ENCODE assay signal across 27 cellular contexts in the genomic region with DNA sequence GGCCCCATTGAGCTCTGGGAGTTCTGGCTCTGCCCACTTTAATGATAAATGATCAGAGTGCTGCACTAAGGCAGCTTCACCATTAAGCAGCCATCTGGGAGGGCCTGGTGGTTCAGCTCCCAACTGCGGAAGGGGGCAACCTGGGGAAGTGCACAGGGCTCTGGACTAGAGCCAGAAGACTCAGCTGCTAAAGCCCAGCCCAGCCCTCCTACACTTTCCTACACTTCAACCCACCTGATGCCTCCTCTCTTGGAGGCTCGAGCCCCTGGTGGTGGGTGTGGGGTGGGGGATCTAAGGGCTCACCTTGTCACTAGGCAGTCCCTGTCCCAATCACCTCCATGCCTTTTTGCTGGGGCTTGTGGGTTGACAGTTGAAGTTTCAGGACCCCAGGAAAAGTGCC.
DNase-seq lines count a peak whose midpoint lies in the region; ATAC-seq and TF ChIP-seq lines count a peak whose summit lies in the region.
"Had no signal": no experiment of that assay in that cellular context is flagged by ENCODE, and none has a peak within 500 bp of the region (broad histone marks: within the 10 kb centered on the region; RNA-seq: fewer than 3 reads in every experiment).

No MANE protein-coding gene starts in this region.

- H3K9ac ChIP-seq in BLaER1 treated with 17β-estradiol and CSF1 and Interleukin-3, amounts not matched to agents 10 nM and 100 nM = no peak overlapping the region

- H3K36me3 ChIP-seq in BLaER1 treated with 17β-estradiol and CSF1 and Interleukin-3, amounts not matched to agents 10 nM and 100 nM = peaks cover 0 to 11% (median 0%) of the 10 kb centered on the region in 11 experiments; a peak in 4 of 22 replicates
- H3K36me3 ChIP-seq: brain microvascular endothelial cell, heart left ventricle, tibial nerve had no signal

- no peak overlapping the region for H3K4me3 ChIP-seq in BLaER1 treated with 17β-estradiol and CSF1 and Interleukin-3, amounts not matched to agents 10 nM and 100 nM
- H3K4me3 ChIP-seq: heart left ventricle, tibial nerve had no signal

- H4K20me1 ChIP-seq in BLaER1 treated with 17β-estradiol and CSF1 and Interleukin-3, amounts not matched to agents 10 nM and 100 nM = peaks cover 0 to 25% (median 0%) of the 10 kb centered on the region in 11 experiments; a peak in 4 of 22 replicates

- H3K4me1 ChIP-seq in BLaER1 treated with 17β-estradiol and CSF1 and Interleukin-3, amounts not matched to agents 10 nM and 100 nM = peaks cover 15 to 40% (median 34%) of the 10 kb centered on the region in 10 experiments
- H3K4me1 ChIP-seq in foreskin keratinocyte = no peaks in the 10 kb centered on the region

- ATAC-seq in GM21528 (IDR thresholded peaks at IDR 0.05; ENCODE audit: low FRiP score, unreplicated experiment) (no peak), foreskin keratinocyte (no peak)
- ATAC-seq: activated T-cell treated with anti-CD3 and anti-CD28 coated beads, Interleukin-2, amount 50 U/mL, for 72 hours; heart left ventricle; left colon; PC-3; Right ventricle myocardium inferior; SK-N-SH treated with all-trans-retinoic acid at 6 μM for 48 hours; stimulated activated naive CD8-positive, alpha-beta T cell treated with anti-CD3 and anti-CD28 coated beads, Interleukin-15, amount 100 ng/mL, for 72 hours; T-helper 17 cell had no signal

- peaks cover 0 to 8% (median 6%) of the 10 kb centered on the region in 11 experiments; a peak in 5 of 22 replicates for H3K9me3 ChIP-seq in BLaER1 treated with 17β-estradiol and CSF1 and Interleukin-3, amounts not matched to agents 10 nM and 100 nM (replicated peaks in 1 of 11)

- intact Hi-C loops in posterior vena cava (cut with DNase I) = no loop called here

- H3K27me3 ChIP-seq in BLaER1 treated with 17β-estradiol and CSF1 and Interleukin-3, amounts not matched to agents 10 nM and 100 nM = no peaks in the 10 kb centered on the region
- H3K27me3 ChIP-seq in foreskin keratinocyte = peaks cover 7% of the 10 kb centered on the region
- H3K27me3 ChIP-seq: tibial nerve had no signal

- TF ChIP-seq CTCF in foreskin keratinocyte (conservative IDR thresholded peaks at IDR 0.05) = no peak

- peak overlapping the region in 8 of 11 experiments; percentile 69 to 86 (median 81); a peak in 16 of 22 replicates for H3K4me2 ChIP-seq in BLaER1 treated with 17β-estradiol and CSF1 and Interleukin-3, amounts not matched to agents 10 nM and 100 nM

- no peak overlapping the region for H3K27ac ChIP-seq in BLaER1 treated with 17β-estradiol and CSF1 and Interleukin-3, amounts not matched to agents 10 nM and 100 nM
- no peak overlapping the region for H3K27ac ChIP-seq in foreskin keratinocyte
- H3K27ac ChIP-seq: brain microvascular endothelial cell, heart left ventricle, tibial nerve had no signal

- DNase-seq in activated CD8-positive, alpha-beta memory T cell treated with anti-CD3 and anti-CD28 coated beads for 24 hours = peak; percentile 47
- DNase-seq in activated CD8-positive, alpha-beta memory T cell treated with anti-CD3 and anti-CD28 coated beads, Interleukin-2, amount 50 U/mL, for 4 hours = no peak
- DNase-seq in NCI-H524 treated with DMSO at 0.1 percent for 48 hours (lab: John Stamatoyannopoulos, UW) (peak; percentile 24), posterior vena cava (ENCODE audit: low spot score) (peak; percentile 73), NCI-H1105 treated with DMSO at 0.1 percent for 48 hours (lab: John Stamatoyannopoulos, UW) (no peak), foreskin keratinocyte (no peak)
- DNase-seq: activated naive CD4-positive, alpha-beta T cell treated with anti-CD3 and anti-CD28 coated beads for 36 hours; activated T-cell treated with anti-CD3 and anti-CD28 coated beads, Interleukin-2, amount 50 U/mL, for 72 hours; amniotic stem cell; brain microvascular endothelial cell; DMS79; effector CD4-positive, alpha-beta T cell; GDM1; H7; left colon; NCI-H1092 treated with DMSO at 0.1 percent for 48 hours; NCI-H2081 treated with DMSO at 0.1 percent for 48 hours; NK-92 treated with Interleukin-12 subunit alpha and Interleukin-12 subunit beta, amount 100 ng/mL, for 24 hours; PC-3; stimulated activated naive CD8-positive, alpha-beta T cell treated with anti-CD3 and anti-CD28 coated beads, Interleukin-15, amount 100 ng/mL, for 72 hours; T-helper 17 cell had no signal

Comparison
In these comparisons a context has a peak if more than half of its experiments do, and no peak if none do; other contexts are left out.
1. DNase-seq: peak in activated CD8-positive, alpha-beta memory T cell treated with anti-CD3 and anti-CD28 coated beads for 24 hours (single experiment), NCI-H524 treated with DMSO at 0.1 percent for 48 hours (single experiment) and posterior vena cava (single experiment); none in activated CD8-positive, alpha-beta memory T cell treated with anti-CD3 and anti-CD28 coated beads, Interleukin-2, amount 50 U/mL, for 4 hours (single experiment), NCI-H1105 treated with DMSO at 0.1 percent for 48 hours (single experiment) and foreskin keratinocyte (0 of 2).